Comparison of ENCODE assay signal across 17 cellular contexts in the genomic region with DNA sequence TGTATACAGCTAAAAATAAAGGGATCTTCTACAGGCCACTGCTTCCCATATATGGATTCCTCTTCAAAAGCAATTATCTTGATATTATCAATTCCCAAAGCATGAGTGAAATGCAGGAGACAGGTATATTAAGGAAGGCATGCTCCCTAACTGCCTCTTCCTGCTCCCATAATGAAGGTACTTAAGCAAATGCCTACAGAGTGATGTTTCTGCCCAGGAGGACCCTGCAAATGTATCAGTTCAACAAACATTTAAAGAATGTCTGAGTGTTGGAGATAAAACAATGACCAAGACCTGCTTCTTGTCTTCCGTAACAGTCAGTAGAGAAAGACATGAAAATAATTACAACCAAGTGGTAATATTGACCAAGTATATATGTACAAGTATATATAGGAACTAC. TPM values are rescaled to one million over a fixed set of nuclear protein-coding genes. Genes with fewer than 3 reads are reported as not detected.
DNase-seq lines count a peak whose midpoint lies in the region; ATAC-seq and TF ChIP-seq lines count a peak whose summit lies in the region.
"Had no signal": no experiment of that assay in that cellular context is flagged by ENCODE, and none has a peak within 500 bp of the region (broad histone marks: within the 10 kb centered on the region; RNA-seq: fewer than 3 reads in every experiment).

No MANE protein-coding gene starts in this region.

- H3K36me3 ChIP-seq in SU-DHL-6 (ENCODE audit: low read length) (peaks cover 31% of the 10 kb centered on the region), upper lobe of right lung (no peaks in the 10 kb centered on the region)
- H3K36me3 ChIP-seq: thyroid gland had no signal

- no peaks in the 10 kb centered on the region for H3K9me2 ChIP-seq in SU-DHL-6 (replicated peaks; ENCODE audit: insufficient read depth, low read length)

- H3K27me3 ChIP-seq in SU-DHL-6 (ENCODE audit: low read length): no peaks in the 10 kb centered on the region
- no peaks in the 10 kb centered on the region for H3K27me3 ChIP-seq in upper lobe of right lung
- H3K27me3 ChIP-seq: thyroid gland had no signal

- H3K4me1 Mint-ChIP-seq in activated T-cell treated with anti-CD3 and anti-CD28 coated beads, Interleukin-2, amount 50 U/mL, for 72 hours (ENCODE audit: low read depth): peaks cover 52% of the 10 kb centered on the region
- H3K4me1 Mint-ChIP-seq in stimulated activated memory B cell treated with anti-CD40 and anti-IgM and Interleukin-4, amounts not matched to agents 10 μg/mL and 1 μg/mL and 100 μg/mL, for 72 hours: peaks cover 75% of the 10 kb centered on the region

- peak overlapping the region; percentile 100 for H3K4me2 ChIP-seq in SU-DHL-6 (ENCODE audit: low read depth, low read length, poor library complexity, severe bottlenecking)

- H3K4me3 ChIP-seq in SU-DHL-6 (ENCODE audit: insufficient read depth, low read length, poor library complexity, severe bottlenecking) (peak overlapping the region; percentile 96), upper lobe of right lung (no peak overlapping the region)
- H3K4me3 ChIP-seq: thyroid gland had no signal

- H3K36me3 Mint-ChIP-seq in activated T-cell treated with anti-CD3 and anti-CD28 coated beads, Interleukin-2, amount 50 U/mL, for 72 hours (ENCODE audit: insufficient read depth in 2 of 2): peaks cover 4 to 9% of the 10 kb centered on the region in 2 donors
- peaks cover 11% of the 10 kb centered on the region for H3K36me3 Mint-ChIP-seq in stimulated activated memory B cell treated with anti-CD40 and anti-IgM and Interleukin-4, amounts not matched to agents 10 μg/mL and 1 μg/mL and 100 μg/mL, for 72 hours

- no peak overlapping the region for H3K4me3 Mint-ChIP-seq in activated T-cell treated with anti-CD3 and anti-CD28 coated beads, Interleukin-2, amount 50 U/mL, for 72 hours
- no peak overlapping the region for H3K4me3 Mint-ChIP-seq in stimulated activated memory B cell treated with anti-CD40 and anti-IgM and Interleukin-4, amounts not matched to agents 10 μg/mL and 1 μg/mL and 100 μg/mL, for 72 hours

- H3F3A ChIP-seq in SU-DHL-6 (ENCODE audit: insufficient read depth): peaks cover 41% of the 10 kb centered on the region

- TF ChIP-seq CTCF in SU-DHL-6 (IDR thresholded peaks at IDR 0.05; ENCODE audit: insufficient read depth, low read length, poor library complexity, severe bottlenecking): no peak
- no peak for TF ChIP-seq CTCF in upper lobe of right lung (IDR thresholded peaks at IDR 0.05)

- intact Hi-C loops in upper lobe of right lung (cut with DNase I): no loop called here

- H3K9me3 ChIP-seq in SU-DHL-6 (ENCODE audit: insufficient read depth, low read length) (no peaks in the 10 kb centered on the region), upper lobe of right lung (no peaks in the 10 kb centered on the region)
- H3K9me3 ChIP-seq: thyroid gland had no signal

- H3K27ac Mint-ChIP-seq in activated T-cell treated with anti-CD3 and anti-CD28 coated beads, Interleukin-2, amount 50 U/mL, for 72 hours: peak overlapping the region; percentile 40
- H3K27ac Mint-ChIP-seq in stimulated activated memory B cell treated with anti-CD40 and anti-IgM and Interleukin-4, amounts not matched to agents 10 μg/mL and 1 μg/mL and 100 μg/mL, for 72 hours: peak overlapping the region; percentile 94

- no peak for DNase-seq in activated T-cell treated with anti-CD3 and anti-CD28 coated beads, Interleukin-2, amount 50 U/mL, for 72 hours
- no peak for DNase-seq in activated T-cell treated with anti-CD3 and anti-CD28 coated beads, Interleukin-2, amount 50 U/mL, for 1 hour
- peak; percentile 77 for DNase-seq in islet precursor cell
- DNase-seq in UCSD-AML1 (lab: John Stamatoyannopoulos, UW; ENCODE audit: unreplicated experiment): no peak
- DNase-seq in upper lobe of right lung: no peak
- DNase-seq: amygdala; effector CD4-positive, alpha-beta T cell; foreskin melanocyte; KBM-7; NCI-H187; NCI-H82; SHP77 treated with DMSO at 0.1 percent for 48 hours had no signal

- peaks cover 100% of the 10 kb centered on the region for H3K79me2 ChIP-seq in SU-DHL-6 (ENCODE audit: insufficient read depth, low read length)

- peak overlapping the region; percentile 100 for H3K27ac ChIP-seq in SU-DHL-6 (ENCODE audit: low read depth, low read length)
- no peak overlapping the region for H3K27ac ChIP-seq in upper lobe of right lung

- peak overlapping the region; percentile 97 for H3K9ac ChIP-seq in SU-DHL-6 (ENCODE audit: low read length)

- no peak overlapping the region for H2AFZ ChIP-seq in SU-DHL-6 (ENCODE audit: low read depth, low read length, severe bottlenecking)

- H3K4me1 ChIP-seq in upper lobe of right lung: peaks cover 45% of the 10 kb centered on the region

- no peaks in the 10 kb centered on the region for H3K9me3 Mint-ChIP-seq in activated T-cell treated with anti-CD3 and anti-CD28 coated beads, Interleukin-2, amount 50 U/mL, for 72 hours
- H3K9me3 Mint-ChIP-seq in stimulated activated memory B cell treated with anti-CD40 and anti-IgM and Interleukin-4, amounts not matched to agents 10 μg/mL and 1 μg/mL and 100 μg/mL, for 72 hours: no peaks in the 10 kb centered on the region

- peaks cover 43% of the 10 kb centered on the region for H4K20me1 ChIP-seq in SU-DHL-6 (ENCODE audit: low read depth, low read length)

- no peaks in the 10 kb centered on the region for H3K27me3 Mint-ChIP-seq in activated T-cell treated with anti-CD3 and anti-CD28 coated beads, Interleukin-2, amount 50 U/mL, for 72 hours (ENCODE audit: low read depth)
- H3K27me3 Mint-ChIP-seq in stimulated activated memory B cell treated with anti-CD40 and anti-IgM and Interleukin-4, amounts not matched to agents 10 μg/mL and 1 μg/mL and 100 μg/mL, for 72 hours: no peaks in the 10 kb centered on the region

- ATAC-seq in activated T-cell treated with anti-CD3 and anti-CD28 coated beads, Interleukin-2, amount 50 U/mL, for 72 hours (replicated peaks in 1 of 2): no peak
- no peak for ATAC-seq in stimulated activated memory B cell treated with anti-CD40 and anti-IgM and Interleukin-4, amounts not matched to agents 10 μg/mL and 1 μg/mL and 100 μg/mL, for 72 hours
- ATAC-seq in HG02610 (IDR thresholded peaks at IDR 0.05; ENCODE audit: unreplicated experiment) (no peak), upper lobe of right lung (no peak)

RNA-seq across cellular contexts. Expression of gene UBE2J1, which starts 4.2 kb away (rescaled TPM):
- total RNA-seq in activated T-cell treated with anti-CD3 and anti-CD28 coated beads, Interleukin-2, amount 50 U/mL, for 72 hours: 10 to 100 TPM; 20.6 to 21.4 TPM
- 42.7 TPM for total RNA-seq in upper lobe of right lung

RNA-seq across cellular contexts. Expression of gene GABRR2, which starts 33.3 kb away (rescaled TPM):
- total RNA-seq in activated T-cell treated with anti-CD3 and anti-CD28 coated beads, Interleukin-2, amount 50 U/mL, for 72 hours: under 1 TPM; 0.46 to 0.74 TPM
- total RNA-seq in upper lobe of right lung: 1.4 TPM
- total RNA-seq: kidney epithelial cell had no signal
